In the genomic region with DNA sequence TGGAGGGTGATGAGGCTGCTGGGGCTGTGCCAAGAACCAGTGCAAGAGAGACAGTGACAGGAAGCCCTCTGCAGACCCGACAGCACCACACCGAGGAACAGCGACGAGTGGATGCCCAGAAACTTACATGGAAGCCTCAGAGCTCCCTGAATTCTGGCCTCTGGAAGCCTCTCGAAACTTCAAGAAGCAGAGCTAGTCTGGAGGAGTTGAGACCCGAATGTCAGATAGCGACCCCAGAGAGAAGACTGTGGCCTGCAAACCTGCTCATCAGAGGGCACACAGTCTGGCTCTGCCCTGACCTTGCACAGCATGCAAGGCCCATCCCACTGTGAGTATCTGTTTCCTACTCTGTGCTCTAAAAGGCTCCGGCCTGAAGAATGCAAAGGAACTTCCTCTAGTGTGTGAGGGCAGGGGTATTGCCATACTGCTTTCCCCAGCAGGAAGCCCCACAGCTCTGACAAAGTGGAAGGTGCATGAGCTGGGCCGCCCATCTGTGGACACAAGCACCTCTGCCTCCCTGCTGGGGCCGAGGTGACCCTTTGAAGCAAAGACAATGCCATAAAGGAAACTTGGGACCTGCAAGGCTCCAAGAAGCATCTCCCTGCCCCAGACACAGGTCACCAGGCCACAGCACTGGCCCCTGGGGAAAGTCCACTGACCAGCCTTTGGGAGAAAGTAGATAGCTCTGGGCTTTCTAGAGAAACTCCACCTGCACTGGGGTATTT, we compare ENCODE assay signal across 21 cellular contexts. TPM values are rescaled to one million over a fixed set of nuclear protein-coding genes. Genes with fewer than 3 reads are reported as not detected.
"Had no signal": no experiment of that assay in that cellular context is flagged by ENCODE, and none has a peak within 500 bp of the region (broad histone marks: within the 10 kb centered on the region; RNA-seq: fewer than 3 reads in every experiment).

No MANE protein-coding gene starts in this region.

- DNase-seq: activated B cell treated with CpG ODN at 0.5 μM for 24 hours; activated CD4-positive, alpha-beta T cell treated with anti-CD3 and anti-CD28 coated beads for 36 hours; activated CD4-positive, alpha-beta T cell treated with anti-CD3 and anti-CD28 coated beads, Interleukin-2, amount 50 U/mL, for 48 hours; activated effector memory CD4-positive, alpha-beta T cell treated with Interleukin-2 at 50 U/mL for 16 hours; activated naive CD4-positive, alpha-beta T cell treated with anti-CD3 and anti-CD28 coated beads, Interleukin-2, amount 10 ng/mL, durations not matched to agents 7 days and 5 days; activated T-cell treated with anti-CD3 and anti-CD28 coated beads, Interleukin-2, amount 50 U/mL, for 72 hours; amygdala; cerebellar nuclear complex; cortex of kidney; foreskin keratinocyte; stimulated activated CD4-positive, alpha-beta T cell treated with anti-CD3 and anti-CD28 coated beads, Interleukin-1b, Interleukin-23, amount 100 ng/mL, for 48 hours; T1000 had no signal

- ATAC-seq: activated CD4-positive, alpha-beta T cell treated with anti-CD3 and anti-CD28 coated beads for 36 hours; activated T-cell treated with anti-CD3 and anti-CD28 coated beads, Interleukin-2, amount 50 U/mL, for 72 hours; foreskin keratinocyte; pancreas had no signal

- H3K4me1 Mint-ChIP-seq: activated B cell treated with CpG ODN at 0.5 μM for 24 hours; activated CD4-positive, alpha-beta T cell treated with anti-CD3 and anti-CD28 coated beads for 36 hours; activated naive CD4-positive, alpha-beta T cell treated with anti-CD3 and anti-CD28 coated beads, Interleukin-2, amount 10 ng/mL, durations not matched to agents 7 days and 5 days had no signal

- H3K9me3 Mint-ChIP-seq: activated B cell treated with CpG ODN at 0.5 μM for 24 hours; activated naive CD4-positive, alpha-beta T cell treated with anti-CD3 and anti-CD28 coated beads, Interleukin-2, amount 10 ng/mL, durations not matched to agents 7 days and 5 days; activated T-cell treated with anti-CD3 and anti-CD28 coated beads, Interleukin-2, amount 50 U/mL, for 72 hours; memory B cell; nephron had no signal

- H3K27ac Mint-ChIP-seq: activated B cell treated with CpG ODN at 0.5 μM for 24 hours; activated CD4-positive, alpha-beta T cell treated with anti-CD3 and anti-CD28 coated beads for 36 hours; activated naive CD4-positive, alpha-beta T cell treated with anti-CD3 and anti-CD28 coated beads, Interleukin-2, amount 10 ng/mL, durations not matched to agents 7 days and 5 days; activated T-cell treated with anti-CD3 and anti-CD28 coated beads, Interleukin-2, amount 50 U/mL, for 72 hours; memory B cell; nephron had no signal

- H3K4me3 Mint-ChIP-seq: activated B cell treated with CpG ODN at 0.5 μM for 24 hours; activated CD4-positive, alpha-beta T cell treated with anti-CD3 and anti-CD28 coated beads for 36 hours; activated naive CD4-positive, alpha-beta T cell treated with anti-CD3 and anti-CD28 coated beads, Interleukin-2, amount 10 ng/mL, durations not matched to agents 7 days and 5 days; activated T-cell treated with anti-CD3 and anti-CD28 coated beads, Interleukin-2, amount 50 U/mL, for 72 hours; memory B cell; nephron had no signal

RNA-seq across cellular contexts. Expression of a gene that starts 10.5 kb away (rescaled TPM):
- total RNA-seq: activated B cell treated with CpG ODN at 0.5 μM for 24 hours; activated CD4-positive, alpha-beta T cell treated with anti-CD3 and anti-CD28 coated beads for 36 hours; activated CD8-positive, alpha-beta memory T cell treated with anti-CD3 and anti-CD28 coated beads for 36 hours; activated T-cell treated with anti-CD3 and anti-CD28 coated beads, Interleukin-2, amount 50 U/mL, for 72 hours; bronchial epithelial cell; foreskin keratinocyte; lower leg skin; mononuclear cell; suprapubic skin; T-helper 1 cell treated with Interleukin-12 subunit alpha and Interleukin-12 subunit beta and Interleukin-4 antibody, amounts not matched to agents 30 ng/mL and 1 ng/mL, for 36 hours had no signal
